ENCODE assay signal across 29 cellular contexts in the genomic region with DNA sequence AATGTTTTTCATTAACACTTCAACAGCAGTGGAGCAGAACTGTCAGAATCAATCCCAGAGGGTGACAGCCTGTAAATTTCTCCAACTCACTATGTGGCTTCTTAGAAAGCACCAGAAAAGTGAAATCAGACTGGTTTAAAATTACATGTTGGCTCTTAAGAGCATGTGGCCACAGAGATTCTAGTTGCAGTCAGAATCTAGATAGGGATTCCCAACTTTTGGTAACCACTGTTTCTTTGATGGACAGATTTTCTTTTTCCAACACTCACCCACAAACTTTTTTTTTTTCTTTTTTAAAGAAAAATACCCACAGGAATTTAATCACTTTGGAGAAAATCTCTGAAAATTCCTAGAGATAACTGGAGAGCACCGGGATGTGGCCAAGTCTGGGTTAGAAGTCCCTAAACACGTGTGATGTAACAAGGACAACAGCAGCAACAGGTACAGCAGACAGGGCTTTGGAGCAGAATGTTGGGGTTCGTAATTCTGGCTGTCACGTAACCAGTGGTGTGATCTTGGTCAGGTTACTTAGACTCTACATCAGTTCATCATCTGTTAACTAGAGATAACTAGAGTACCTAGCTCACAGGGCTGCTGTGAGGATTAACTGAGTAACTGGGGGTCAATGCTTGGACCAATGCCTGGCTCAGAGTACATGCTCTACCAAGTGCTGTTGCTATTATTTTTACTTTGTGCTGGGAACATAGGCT.
DNase-seq lines count a peak whose midpoint lies in the region; ATAC-seq, FAIRE-seq and TF ChIP-seq lines count a peak whose summit lies in the region.
"Had no signal": no experiment of that assay in that cellular context is flagged by ENCODE, and none has a peak within 500 bp of the region (broad histone marks: within the 10 kb centered on the region; RNA-seq: fewer than 3 reads in every experiment).

No MANE protein-coding gene starts in this region.

- H3K27me3 Mint-ChIP-seq in stimulated activated naive B cell treated with anti-CD40 and anti-IgM and Interleukin-4, amounts not matched to agents 10 μg/mL and 1 μg/mL and 100 μg/mL, for 72 hours: no peaks in the 10 kb centered on the region
- H3K27me3 Mint-ChIP-seq: activated naive CD8-positive, alpha-beta T cell treated with anti-CD3 and anti-CD28 coated beads, Interleukin-2, amount 50 U/mL, for 24 hours had no signal

- peaks cover 29 to 35% of the 10 kb centered on the region in 2 donors for H3K36me3 Mint-ChIP-seq in stimulated activated naive B cell treated with anti-CD40 and anti-IgM and Interleukin-4, amounts not matched to agents 10 μg/mL and 1 μg/mL and 100 μg/mL, for 72 hours
- H3K36me3 Mint-ChIP-seq: natural killer cell treated with Interleukin-12 subunit alpha and Interleukin-12 subunit beta and Interleukin-15 and Interleukin-18, amount 100 ng/mL, for 72 hours had no signal

- in situ Hi-C loops in Panc1 (cut with HindIII; ENCODE audit: low pct_unique_long_range_greater_than_20kb, low sequenced_read_pairs) (no loop called here), K562 (cut with MboI) (no loop called here)

- H3K4me1 Mint-ChIP-seq in stimulated activated naive B cell treated with anti-CD40 and anti-IgM and Interleukin-4, amounts not matched to agents 10 μg/mL and 1 μg/mL and 100 μg/mL, for 72 hours: peaks cover 36 to 39% of the 10 kb centered on the region in 2 donors

- TF ChIP-seq CTCF in Panc1 (IDR thresholded peaks at IDR 0.05) (no peak), K562 (IDR thresholded peaks at IDR 0.05 in 2 of 3, conservative IDR thresholded peaks at IDR 0.05 in 1 of 3; ENCODE audit: insufficient read depth in 2 of 3, low read depth in 1 of 3, low read length in 3 of 3) (no peak), keratinocyte (optimal IDR thresholded peaks at IDR 0.05 in 1 of 3, IDR thresholded peaks at IDR 0.05 in 1 of 3, conservative IDR thresholded peaks at IDR 0.05 in 1 of 3; ENCODE audit: extremely low read depth in 1 of 3, insufficient read depth in 2 of 3, low read length in 3 of 3) (no peak), spleen (IDR thresholded peaks at IDR 0.05 in 8 of 11, conservative IDR thresholded peaks at IDR 0.05 in 3 of 11) (no peak)

- H3K4me1 ChIP-seq in Panc1 (ENCODE audit: control insufficient read depth, insufficient read depth, low read length) (peaks cover 64% of the 10 kb centered on the region), K562 (replicated peaks in 1 of 2; ENCODE audit: control insufficient read depth in 2 of 2, insufficient read depth in 2 of 2, low read length in 2 of 2) (peaks cover 0 to 9% of the 10 kb centered on the region in 2 experiments; a peak in 3 of 5 replicates), keratinocyte (ENCODE audit: control insufficient read depth, extremely low read depth, insufficient read depth, low read length) (peaks cover 13% of the 10 kb centered on the region), spleen (peaks cover 0 to 30% (median 6%) of the 10 kb centered on the region in 6 donors)
- H3K4me1 ChIP-seq: gastrocnemius medialis, upper lobe of right lung had no signal

- H4K20me1 ChIP-seq in K562 (replicated peaks; ENCODE audit: control insufficient read depth, insufficient read depth, low read length) (0 out of 2 replicates have a peak, but pooled peaks cover 7% of the 10 kb centered on the region), keratinocyte (ENCODE audit: control insufficient read depth, extremely low read depth, insufficient read depth, low read length) (no peaks in the 10 kb centered on the region)

- no peaks in the 10 kb centered on the region for H3K9me3 Mint-ChIP-seq in stimulated activated naive B cell treated with anti-CD40 and anti-IgM and Interleukin-4, amounts not matched to agents 10 μg/mL and 1 μg/mL and 100 μg/mL, for 72 hours
- H3K9me3 Mint-ChIP-seq: activated naive CD8-positive, alpha-beta T cell treated with anti-CD3 and anti-CD28 coated beads, Interleukin-2, amount 50 U/mL, for 24 hours; activated T-cell treated with anti-CD3 and anti-CD28 coated beads, Interleukin-2, amount 50 U/mL, for 4 hours; natural killer cell treated with Interleukin-12 subunit alpha and Interleukin-12 subunit beta and Interleukin-15 and Interleukin-18, amount 100 ng/mL, for 72 hours had no signal

- H3K9me1 ChIP-seq in K562 (ENCODE audit: control insufficient read depth, insufficient read depth, low read length): no peaks in the 10 kb centered on the region
- no peaks in the 10 kb centered on the region for H3K9me1 ChIP-seq in keratinocyte (ENCODE audit: control insufficient read depth, extremely low read depth, insufficient read depth, low read length)

- WGBS in K562 (ENCODE audit: insufficient coverage, low coverage, missing lambda C conversion rate): 5% methylated on average over 4 of the region's 4 CpGs
- WGBS in spleen, 5 donors: 70 to 72% (median 72%) methylated on average over 4 of the region's 4 CpGs

- TF ChIP-seq EP300 in K562 (IDR thresholded peaks at IDR 0.05; ENCODE audit: low read length): no peak

- no peak for TF ChIP-seq POLR2A in K562 (conservative IDR thresholded peaks at IDR 0.05)
- TF ChIP-seq POLR2A in spleen (IDR thresholded peaks at IDR 0.05): no peak

- H3K36me3 ChIP-seq in H7 (replicated peaks; ENCODE audit: control insufficient read depth, insufficient read depth, low read length) (no peaks in the 10 kb centered on the region), Panc1 (ENCODE audit: control insufficient read depth, insufficient read depth, low read length) (no peaks in the 10 kb centered on the region), K562 (ENCODE audit: control insufficient read depth, insufficient read depth, low read length) (no peaks in the 10 kb centered on the region), keratinocyte (ENCODE audit: control insufficient read depth in 2 of 2, extremely low read depth in 1 of 2, insufficient read depth in 2 of 2, low read length in 2 of 2) (peaks cover 0 to 2% of the 10 kb centered on the region in 2 experiments), spleen (no peaks in the 10 kb centered on the region)
- H3K36me3 ChIP-seq: brain microvascular endothelial cell, gastrocnemius medialis, upper lobe of right lung had no signal

- H3K4me2 ChIP-seq in K562 (ENCODE audit: insufficient read depth, low read length) (no peak overlapping the region), keratinocyte (ENCODE audit: control insufficient read depth, extremely low read depth, insufficient read depth, low read depth, low read length) (no peak overlapping the region)
- H3K4me2 ChIP-seq: KMS-11 had no signal

- no peak for TF ChIP-seq RAD21 in K562 (CRISPR knock-in tag; conservative IDR thresholded peaks at IDR 0.05 in 1 of 2, IDR thresholded peaks at IDR 0.05 in 1 of 2)

- H3K9me3 ChIP-seq in Panc1 (ENCODE audit: control insufficient read depth, insufficient read depth, low read depth, low read length) (no peaks in the 10 kb centered on the region), K562 (replicated peaks; ENCODE audit: control insufficient read depth, insufficient read depth, low read depth, low read length) (no peaks in the 10 kb centered on the region), keratinocyte (ENCODE audit: control insufficient read depth, low read depth, low read length) (no peaks in the 10 kb centered on the region), spleen (no peaks in the 10 kb centered on the region)
- H3K9me3 ChIP-seq: esophagus muscularis mucosa, gastrocnemius medialis, upper lobe of right lung had no signal

- H3K79me2 ChIP-seq in K562 (ENCODE audit: control insufficient read depth, insufficient read depth, low read length): no peaks in the 10 kb centered on the region; the same call in 2 of the 3 replicates
- H3K79me2 ChIP-seq in keratinocyte (ENCODE audit: control insufficient read depth, insufficient read depth, low read length): no peaks in the 10 kb centered on the region

- CTCF ChIA-PET in Panc1 (lab: Charles Lee) (interaction anchor here (1.2 kb wide), 1 partner anchor 31 kb away, joined by 4 read pairs; no protein-coding TSS in a partner anchor), K562 (lab: Yijun Ruan, JAX; ENCODE audit: low intra/inter-chr PET ratio) (no interaction called here)

- ATAC-seq in Panc1: no peak
- ATAC-seq in K562: no peak
- ATAC-seq in HG02759 (IDR thresholded peaks at IDR 0.05; ENCODE audit: unreplicated experiment): no peak
- no peak for ATAC-seq in stimulated activated naive B cell treated with anti-CD40 and anti-IgM and Interleukin-4, amounts not matched to agents 10 μg/mL and 1 μg/mL and 100 μg/mL, for 72 hours (replicated peaks)
- ATAC-seq: activated naive CD8-positive, alpha-beta T cell treated with anti-CD3 and anti-CD28 coated beads, Interleukin-2, amount 50 U/mL, for 24 hours; activated T-cell treated with anti-CD3 and anti-CD28 coated beads, Interleukin-2, amount 50 U/mL, for 4 hours; gastrocnemius medialis; left cardiac atrium; natural killer cell treated with Interleukin-12 subunit alpha and Interleukin-12 subunit beta and Interleukin-15 and Interleukin-18, amount 100 ng/mL, for 72 hours had no signal

- peak overlapping the region; percentile 12 for H3K27ac ChIP-seq in Panc1 (ENCODE audit: low read length)
- no peak overlapping the region for H3K27ac ChIP-seq in K562 (ENCODE audit: extremely low read depth, low read depth, low read length)
- peak overlapping the region; percentile 19 for H3K27ac ChIP-seq in keratinocyte (ENCODE audit: control insufficient read depth, insufficient read depth, low read length)
- no peak overlapping the region for H3K27ac ChIP-seq in spleen
- H3K27ac ChIP-seq: brain microvascular endothelial cell, esophagus muscularis mucosa, gastrocnemius medialis, KMS-11, skin epidermis, upper lobe of right lung had no signal

- intact Hi-C loops in Panc1 (cut with micrococcal nuclease; ENCODE audit: unreplicated experiment) (no loop called here), K562 (cut with micrococcal nuclease) (no loop called here), spleen (cut with DNase I; ENCODE audit: low total_unique reads) (no loop called here)

- no peak overlapping the region for H3K4me3 ChIP-seq in H7 (ENCODE audit: insufficient read depth, low read depth, low read length)
- no peak overlapping the region for H3K4me3 ChIP-seq in Panc1 (ENCODE audit: low read depth in 2 of 2, low read length in 2 of 2)
- H3K4me3 ChIP-seq in K562: no peak overlapping the region
- H3K4me3 ChIP-seq in keratinocyte (ENCODE audit: control insufficient read depth in 2 of 3, extremely low read depth in 1 of 3, insufficient read depth in 2 of 3, low read depth in 1 of 3, low read length in 3 of 3): no peak overlapping the region
- no peak overlapping the region for H3K4me3 ChIP-seq in spleen
- H3K4me3 ChIP-seq: esophagus muscularis mucosa, gastrocnemius medialis, skin epidermis, upper lobe of right lung had no signal

- BruUV-seq in Panc1 (replicated peaks; lab: Mats Ljungman, UMichigan) (no TSS peak), K562 (replicated peaks; lab: Mats Ljungman, UMichigan) (no TSS peak)

- peak; percentile 12 for DNase-seq in H7
- no peak for DNase-seq in Panc1 (ENCODE audit: low read depth, low spot score)
- DNase-seq in K562 (ENCODE audit: extremely low read depth in 1 of 4, low spot score in 3 of 4): no peak
- DNase-seq in keratinocyte (ENCODE audit: low read depth, low spot score): no peak
- no peak for DNase-seq in EL
- no peak for DNase-seq in stimulated activated naive B cell treated with anti-CD40 and anti-IgM and Interleukin-4, amounts not matched to agents 10 μg/mL and 1 μg/mL and 100 μg/mL, for 72 hours
- no peak for DNase-seq in spleen
- DNase-seq: activated CD4-positive, CD25-positive, alpha-beta regulatory T cell; activated naive CD8-positive, alpha-beta T cell treated with anti-CD3 and anti-CD28 coated beads, Interleukin-2, amount 50 U/mL, for 24 hours; activated T-cell treated with anti-CD3 and anti-CD28 coated beads, Interleukin-2, amount 50 U/mL, for 4 hours; brain microvascular endothelial cell; C1 segment of cervical spinal cord; cerebellar nuclear complex; gastrocnemius medialis; left cardiac atrium; MM.1S; NCI-H1105 treated with DMSO at 0.1 percent for 48 hours; NCI-H1930; NCI-H524; SIG-M5; stimulated activated naive CD4-positive, alpha-beta T cell; upper lobe of right lung had no signal

- H3K4me3 Mint-ChIP-seq in stimulated activated naive B cell treated with anti-CD40 and anti-IgM and Interleukin-4, amounts not matched to agents 10 μg/mL and 1 μg/mL and 100 μg/mL, for 72 hours: no peak overlapping the region
- H3K4me3 Mint-ChIP-seq: activated naive CD8-positive, alpha-beta T cell treated with anti-CD3 and anti-CD28 coated beads, Interleukin-2, amount 50 U/mL, for 24 hours; activated T-cell treated with anti-CD3 and anti-CD28 coated beads, Interleukin-2, amount 50 U/mL, for 4 hours; natural killer cell treated with Interleukin-12 subunit alpha and Interleukin-12 subunit beta and Interleukin-15 and Interleukin-18, amount 100 ng/mL, for 72 hours had no signal

- dilution Hi-C loops in keratinocyte (cut with MboI; ENCODE audit: extremely low pct_ligation_motif_present, low sequenced_read_pairs): no loop called here

- H3K27me3 ChIP-seq in H7 (ENCODE audit: control insufficient read depth, insufficient read depth, low read length): no peaks in the 10 kb centered on the region
- H3K27me3 ChIP-seq in Panc1 (ENCODE audit: control insufficient read depth, insufficient read depth, low read length): no peaks in the 10 kb centered on the region
- peaks cover 16 to 36% of the 10 kb centered on the region in 2 experiments; a peak in 4 of 5 replicates for H3K27me3 ChIP-seq in K562 (ENCODE audit: control insufficient read depth in 2 of 2, insufficient read depth in 2 of 2, low read length in 2 of 2)
- no peaks in the 10 kb centered on the region for H3K27me3 ChIP-seq in keratinocyte (ENCODE audit: control insufficient read depth, extremely low read depth, insufficient read depth, low read length)
- H3K27me3 ChIP-seq in spleen (replicated peaks in 1 of 7): no peaks in the 10 kb centered on the region
- H3K27me3 ChIP-seq: brain microvascular endothelial cell, esophagus muscularis mucosa, gastrocnemius medialis, upper lobe of right lung had no signal

- H3K9ac ChIP-seq in K562 (ENCODE audit: insufficient read depth in 1 of 2, low read depth in 2 of 2, low read length in 2 of 2) (no peak overlapping the region), keratinocyte (ENCODE audit: control insufficient read depth, extremely low read depth, insufficient read depth, low read length) (no peak overlapping the region)
- H3K9ac ChIP-seq: KMS-11 had no signal

- POLR2A ChIA-PET in Panc1 (lab: Charles Lee): no interaction called here
- POLR2A ChIA-PET in K562 (lab: Yijun Ruan, JAX): interaction anchor here (0.6 kb wide), 1 partner anchor 505 kb away, joined by 3 read pairs; no protein-coding TSS in a partner anchor

- H2AFZ ChIP-seq in K562 (ENCODE audit: low read depth, low read length): no peak overlapping the region
- H2AFZ ChIP-seq in keratinocyte (ENCODE audit: control insufficient read depth, low read length): no peak overlapping the region

- H3K27ac Mint-ChIP-seq in stimulated activated naive B cell treated with anti-CD40 and anti-IgM and Interleukin-4, amounts not matched to agents 10 μg/mL and 1 μg/mL and 100 μg/mL, for 72 hours: no peak overlapping the region
- H3K27ac Mint-ChIP-seq: activated naive CD8-positive, alpha-beta T cell treated with anti-CD3 and anti-CD28 coated beads, Interleukin-2, amount 50 U/mL, for 24 hours; natural killer cell treated with Interleukin-12 subunit alpha and Interleukin-12 subunit beta and Interleukin-15 and Interleukin-18, amount 100 ng/mL, for 72 hours had no signal

- FAIRE-seq in K562 (lab: Jason Lieb, UNC) (no peak), keratinocyte (lab: Jason Lieb, UNC) (no peak)
- FAIRE-seq: G401.6, HTR-8/SVneo had no signal

Comparison
In these comparisons a context has a peak if more than half of its experiments do, and no peak if none do; other contexts are left out.
1. H3K27ac ChIP-seq: peak in Panc1 (single experiment) and keratinocyte (single experiment); none in K562 (single experiment) and spleen (0 of 8).